1 cellular context compared by ENCODE assay signal in genomic region chr1:81208441-81208840, GRCh38.
TF ChIP-seq lines count a peak whose summit lies in the region.

No MANE protein-coding gene starts in this region.

TF ChIP-seq in H1, 55 proteins besides CTCF, POLR2A, EP300 and RAD21 (continued from another document):
- TF ChIP-seq, protein P1, sequence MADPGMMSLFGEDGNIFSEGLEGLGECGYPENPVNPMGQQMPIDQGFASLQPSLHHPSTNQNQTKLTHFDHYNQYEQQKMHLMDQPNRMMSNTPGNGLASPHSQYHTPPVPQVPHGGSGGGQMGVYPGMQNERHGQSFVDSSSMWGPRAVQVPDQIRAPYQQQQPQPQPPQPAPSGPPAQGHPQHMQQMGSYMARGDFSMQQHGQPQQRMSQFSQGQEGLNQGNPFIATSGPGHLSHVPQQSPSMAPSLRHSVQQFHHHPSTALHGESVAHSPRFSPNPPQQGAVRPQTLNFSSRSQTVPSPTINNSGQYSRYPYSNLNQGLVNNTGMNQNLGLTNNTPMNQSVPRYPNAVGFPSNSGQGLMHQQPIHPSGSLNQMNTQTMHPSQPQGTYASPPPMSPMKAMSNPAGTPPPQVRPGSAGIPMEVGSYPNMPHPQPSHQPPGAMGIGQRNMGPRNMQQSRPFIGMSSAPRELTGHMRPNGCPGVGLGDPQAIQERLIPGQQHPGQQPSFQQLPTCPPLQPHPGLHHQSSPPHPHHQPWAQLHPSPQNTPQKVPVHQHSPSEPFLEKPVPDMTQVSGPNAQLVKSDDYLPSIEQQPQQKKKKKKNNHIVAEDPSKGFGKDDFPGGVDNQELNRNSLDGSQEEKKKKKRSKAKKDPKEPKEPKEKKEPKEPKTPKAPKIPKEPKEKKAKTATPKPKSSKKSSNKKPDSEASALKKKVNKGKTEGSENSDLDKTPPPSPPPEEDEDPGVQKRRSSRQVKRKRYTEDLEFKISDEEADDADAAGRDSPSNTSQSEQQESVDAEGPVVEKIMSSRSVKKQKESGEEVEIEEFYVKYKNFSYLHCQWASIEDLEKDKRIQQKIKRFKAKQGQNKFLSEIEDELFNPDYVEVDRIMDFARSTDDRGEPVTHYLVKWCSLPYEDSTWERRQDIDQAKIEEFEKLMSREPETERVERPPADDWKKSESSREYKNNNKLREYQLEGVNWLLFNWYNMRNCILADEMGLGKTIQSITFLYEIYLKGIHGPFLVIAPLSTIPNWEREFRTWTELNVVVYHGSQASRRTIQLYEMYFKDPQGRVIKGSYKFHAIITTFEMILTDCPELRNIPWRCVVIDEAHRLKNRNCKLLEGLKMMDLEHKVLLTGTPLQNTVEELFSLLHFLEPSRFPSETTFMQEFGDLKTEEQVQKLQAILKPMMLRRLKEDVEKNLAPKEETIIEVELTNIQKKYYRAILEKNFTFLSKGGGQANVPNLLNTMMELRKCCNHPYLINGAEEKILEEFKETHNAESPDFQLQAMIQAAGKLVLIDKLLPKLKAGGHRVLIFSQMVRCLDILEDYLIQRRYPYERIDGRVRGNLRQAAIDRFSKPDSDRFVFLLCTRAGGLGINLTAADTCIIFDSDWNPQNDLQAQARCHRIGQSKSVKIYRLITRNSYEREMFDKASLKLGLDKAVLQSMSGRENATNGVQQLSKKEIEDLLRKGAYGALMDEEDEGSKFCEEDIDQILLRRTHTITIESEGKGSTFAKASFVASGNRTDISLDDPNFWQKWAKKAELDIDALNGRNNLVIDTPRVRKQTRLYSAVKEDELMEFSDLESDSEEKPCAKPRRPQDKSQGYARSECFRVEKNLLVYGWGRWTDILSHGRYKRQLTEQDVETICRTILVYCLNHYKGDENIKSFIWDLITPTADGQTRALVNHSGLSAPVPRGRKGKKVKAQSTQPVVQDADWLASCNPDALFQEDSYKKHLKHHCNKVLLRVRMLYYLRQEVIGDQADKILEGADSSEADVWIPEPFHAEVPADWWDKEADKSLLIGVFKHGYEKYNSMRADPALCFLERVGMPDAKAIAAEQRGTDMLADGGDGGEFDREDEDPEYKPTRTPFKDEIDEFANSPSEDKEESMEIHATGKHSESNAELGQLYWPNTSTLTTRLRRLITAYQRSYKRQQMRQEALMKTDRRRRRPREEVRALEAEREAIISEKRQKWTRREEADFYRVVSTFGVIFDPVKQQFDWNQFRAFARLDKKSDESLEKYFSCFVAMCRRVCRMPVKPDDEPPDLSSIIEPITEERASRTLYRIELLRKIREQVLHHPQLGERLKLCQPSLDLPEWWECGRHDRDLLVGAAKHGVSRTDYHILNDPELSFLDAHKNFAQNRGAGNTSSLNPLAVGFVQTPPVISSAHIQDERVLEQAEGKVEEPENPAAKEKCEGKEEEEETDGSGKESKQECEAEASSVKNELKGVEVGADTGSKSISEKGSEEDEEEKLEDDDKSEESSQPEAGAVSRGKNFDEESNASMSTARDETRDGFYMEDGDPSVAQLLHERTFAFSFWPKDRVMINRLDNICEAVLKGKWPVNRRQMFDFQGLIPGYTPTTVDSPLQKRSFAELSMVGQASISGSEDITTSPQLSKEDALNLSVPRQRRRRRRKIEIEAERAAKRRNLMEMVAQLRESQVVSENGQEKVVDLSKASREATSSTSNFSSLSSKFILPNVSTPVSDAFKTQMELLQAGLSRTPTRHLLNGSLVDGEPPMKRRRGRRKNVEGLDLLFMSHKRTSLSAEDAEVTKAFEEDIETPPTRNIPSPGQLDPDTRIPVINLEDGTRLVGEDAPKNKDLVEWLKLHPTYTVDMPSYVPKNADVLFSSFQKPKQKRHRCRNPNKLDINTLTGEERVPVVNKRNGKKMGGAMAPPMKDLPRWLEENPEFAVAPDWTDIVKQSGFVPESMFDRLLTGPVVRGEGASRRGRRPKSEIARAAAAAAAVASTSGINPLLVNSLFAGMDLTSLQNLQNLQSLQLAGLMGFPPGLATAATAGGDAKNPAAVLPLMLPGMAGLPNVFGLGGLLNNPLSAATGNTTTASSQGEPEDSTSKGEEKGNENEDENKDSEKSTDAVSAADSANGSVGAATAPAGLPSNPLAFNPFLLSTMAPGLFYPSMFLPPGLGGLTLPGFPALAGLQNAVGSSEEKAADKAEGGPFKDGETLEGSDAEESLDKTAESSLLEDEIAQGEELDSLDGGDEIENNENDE (IDR thresholded peaks at IDR 0.05; ENCODE audit: insufficient replicate concordance, low read length): no peak
- TF ChIP-seq JUND (IDR thresholded peaks at IDR 0.05; ENCODE audit: low read length): no peak
- TF ChIP-seq KDM4A (IDR thresholded peaks at IDR 0.05; ENCODE audit: low read depth, low read length, severe bottlenecking): no peak
- TF ChIP-seq POU5F1 (IDR thresholded peaks at IDR 0.05; ENCODE audit: low read depth, low read length): no peak
